Comparison of ENCODE assay signal across 25 cellular contexts in genomic region chr6:142008776-142009175, GRCh38.
"Had no signal": no experiment of that assay in that cellular context is flagged by ENCODE, and none has a peak within 500 bp of the region (broad histone marks: within the 10 kb centered on the region; RNA-seq: fewer than 3 reads in every experiment).

No MANE protein-coding gene starts in this region.

- H3K9me3 Mint-ChIP-seq: activated CD4-positive, alpha-beta T cell treated with anti-CD3 and anti-CD28 coated beads, Interleukin-2, amount 10 ng/mL, durations not matched to agents 7 days and 5 days; activated naive CD8-positive, alpha-beta T cell treated with anti-CD3 and anti-CD28 coated beads, Interleukin-2, amount 50 U/mL, for 24 hours; activated T-helper 17 cell treated with anti-CD3 and anti-CD28 coated beads, Interleukin-2, amount 50 U/mL, for 72 hours; memory B cell had no signal

- FAIRE-seq: endometrium, pancreas had no signal

- ATAC-seq: activated CD8-positive, alpha-beta T cell treated with anti-CD3 and anti-CD28 coated beads for 36 hours; activated naive CD8-positive, alpha-beta T cell treated with anti-CD3 and anti-CD28 coated beads, Interleukin-2, amount 50 U/mL, for 24 hours; activated T-cell treated with anti-CD3 and anti-CD28 coated beads, Interleukin-2, amount 50 U/mL, for 4 hours; activated T-helper 17 cell treated with anti-CD3 and anti-CD28 coated beads, Interleukin-2, amount 50 U/mL, for 72 hours; naive thymus-derived CD4-positive, alpha-beta T cell; pancreas; stimulated activated naive B cell treated with anti-CD40 and anti-IgM and Interleukin-4, amounts not matched to agents 10 μg/mL and 1 μg/mL and 100 μg/mL, for 72 hours had no signal

- H3K4me1 Mint-ChIP-seq: memory B cell; naive thymus-derived CD4-positive, alpha-beta T cell; stimulated activated naive B cell treated with anti-CD40 and anti-IgM and Interleukin-4, amounts not matched to agents 10 μg/mL and 1 μg/mL and 100 μg/mL, for 72 hours had no signal

- H3K4me3 Mint-ChIP-seq: activated CD4-positive, alpha-beta T cell treated with anti-CD3 and anti-CD28 coated beads, Interleukin-2, amount 10 ng/mL, durations not matched to agents 7 days and 5 days; activated CD8-positive, alpha-beta T cell treated with anti-CD3 and anti-CD28 coated beads for 36 hours; activated naive CD4-positive, alpha-beta T cell treated with anti-CD3 and anti-CD28 coated beads, Interleukin-2, amount 50 U/mL, for 24 hours; activated naive CD8-positive, alpha-beta T cell treated with anti-CD3 and anti-CD28 coated beads, Interleukin-2, amount 50 U/mL, for 24 hours; activated T-cell treated with anti-CD3 and anti-CD28 coated beads, Interleukin-2, amount 50 U/mL, for 4 hours; activated T-helper 17 cell treated with anti-CD3 and anti-CD28 coated beads, Interleukin-2, amount 50 U/mL, for 72 hours; memory B cell; naive thymus-derived CD4-positive, alpha-beta T cell; stimulated activated naive B cell treated with anti-CD40 and anti-IgM and Interleukin-4, amounts not matched to agents 10 μg/mL and 1 μg/mL and 100 μg/mL, for 72 hours had no signal

- H3K4me3 ChIP-seq: colonic mucosa, pancreas, prostate gland, sigmoid colon, tibial nerve had no signal

- H3K27me3 ChIP-seq: colonic mucosa, pancreas, sigmoid colon, tibial nerve had no signal

- H3K36me3 ChIP-seq: colonic mucosa, pancreas, prostate gland, sigmoid colon, tibial nerve had no signal

- H3K27ac ChIP-seq: colonic mucosa, pancreas, prostate gland, sigmoid colon, tibial nerve had no signal

- H3K27me3 Mint-ChIP-seq: memory B cell; stimulated activated naive B cell treated with anti-CD40 and anti-IgM and Interleukin-4, amounts not matched to agents 10 μg/mL and 1 μg/mL and 100 μg/mL, for 72 hours had no signal

- H3K9me3 ChIP-seq: colonic mucosa, pancreas, prostate gland, sigmoid colon had no signal

- H3K27ac Mint-ChIP-seq: activated CD4-positive, alpha-beta T cell treated with anti-CD3 and anti-CD28 coated beads, Interleukin-2, amount 10 ng/mL, durations not matched to agents 7 days and 5 days; activated CD8-positive, alpha-beta T cell treated with anti-CD3 and anti-CD28 coated beads for 36 hours; activated naive CD4-positive, alpha-beta T cell treated with anti-CD3 and anti-CD28 coated beads, Interleukin-2, amount 50 U/mL, for 24 hours; activated naive CD8-positive, alpha-beta T cell treated with anti-CD3 and anti-CD28 coated beads, Interleukin-2, amount 50 U/mL, for 24 hours; activated T-helper 17 cell treated with anti-CD3 and anti-CD28 coated beads, Interleukin-2, amount 50 U/mL, for 72 hours; memory B cell; naive thymus-derived CD4-positive, alpha-beta T cell; stimulated activated naive B cell treated with anti-CD40 and anti-IgM and Interleukin-4, amounts not matched to agents 10 μg/mL and 1 μg/mL and 100 μg/mL, for 72 hours had no signal

- DNase-seq: activated CD4-positive, alpha-beta T cell treated with anti-CD3 and anti-CD28 coated beads for 1 hour; activated CD4-positive, alpha-beta T cell treated with anti-CD3 and anti-CD28 coated beads, Interleukin-2, amount 10 ng/mL, durations not matched to agents 7 days and 5 days; activated CD8-positive, alpha-beta T cell treated with anti-CD3 and anti-CD28 coated beads for 36 hours; activated naive CD8-positive, alpha-beta T cell treated with anti-CD3 and anti-CD28 coated beads, Interleukin-2, amount 50 U/mL, for 24 hours; activated T-cell treated with anti-CD3 and anti-CD28 coated beads, Interleukin-2, amount 50 U/mL, for 4 hours; cerebellar nuclear complex; colonic mucosa; effector CD8-positive, alpha-beta T cell; erythroblast; head of caudate nucleus; hippocampal formation; midbrain; naive thymus-derived CD4-positive, alpha-beta T cell; pancreas; sigmoid colon; stimulated activated CD4-positive, alpha-beta T cell treated with anti-CD3 and anti-CD28 coated beads, Interleukin-15, amount 100 ng/mL, for 24 hours; stimulated activated CD4-positive, alpha-beta T cell treated with anti-CD3 and anti-CD28 coated beads, Interleukin-2, amount 100 ng/mL, for 24 hours; stimulated activated naive B cell treated with anti-CD40 and anti-IgM and Interleukin-4, amounts not matched to agents 10 μg/mL and 1 μg/mL and 100 μg/mL, for 72 hours; T-helper 2 cell had no signal

- H3K4me1 ChIP-seq: colonic mucosa, pancreas, prostate gland, sigmoid colon, tibial nerve had no signal

- H3K36me3 Mint-ChIP-seq: activated naive CD4-positive, alpha-beta T cell treated with anti-CD3 and anti-CD28 coated beads, Interleukin-2, amount 50 U/mL, for 24 hours; memory B cell; naive thymus-derived CD4-positive, alpha-beta T cell; stimulated activated naive B cell treated with anti-CD40 and anti-IgM and Interleukin-4, amounts not matched to agents 10 μg/mL and 1 μg/mL and 100 μg/mL, for 72 hours had no signal
